ENCODE assay signal across 21 cellular contexts in genomic region chr5:140628711-140629110, GRCh38. TPM values are rescaled to one million over a fixed set of nuclear protein-coding genes. Genes with fewer than 3 reads are reported as not detected.
DNase-seq lines count a peak whose midpoint lies in the region; ATAC-seq, FAIRE-seq and TF ChIP-seq lines count a peak whose summit lies in the region.
"Had no signal": no experiment of that assay in that cellular context is flagged by ENCODE, and none has a peak within 500 bp of the region (broad histone marks: within the 10 kb centered on the region; RNA-seq: fewer than 3 reads in every experiment).

No MANE protein-coding gene starts in this region.

- no peak overlapping the region for H3K9ac ChIP-seq in endothelial cell of umbilical vein (replicated peaks; ENCODE audit: extremely low read depth, insufficient read depth, low read length)

- DNase-seq in EL = peak; percentile 32
- peak; percentile 54 for DNase-seq in M059J (ENCODE audit: low read depth)
- peak; percentile 31 for DNase-seq in endothelial cell of umbilical vein (ENCODE audit: low read depth, low spot score)
- DNase-seq in osteocyte (ENCODE audit: extremely low spot score, unreplicated experiment) = peak; percentile 23
- DNase-seq in activated T-helper 2 cell treated with anti-CD3 and anti-CD28 coated beads, Interferon-gamma antibody, Interleukin-2, Interleukin-4, amounts not matched to agents 10 μg/mL and 5 μg/mL and 100 μg/mL, durations not matched to agents 14 hours and 24 hours and 36 hours (ENCODE audit: low spot score) = no peak
- DNase-seq in activated naive CD4-positive, alpha-beta T cell treated with anti-CD3 and anti-CD28 coated beads, Interleukin-2, amount 50 U/mL, for 72 hours (ENCODE audit: low spot score in 2 of 2) = no peak
- DNase-seq: AML-193, DND-41, NCI-H1105 treated with DMSO at 0.1 percent for 48 hours, NCI-H1694 treated with DMSO at 0.1 percent for 48 hours, NCI-H510A, NCI-H774, RPMI8226, SHP77 treated with DMSO at 0.1 percent for 48 hours, T-helper 1 cell had no signal

- no TSS peak for BruUV-seq in endothelial cell of umbilical vein (replicated peaks; lab: Mats Ljungman, UMichigan)

- H3K4me2 ChIP-seq in endothelial cell of umbilical vein (ENCODE audit: insufficient read depth, low read length) = no peak overlapping the region

- H3K4me1 ChIP-seq in endothelial cell of umbilical vein (ENCODE audit: control insufficient read depth, extremely low read depth, insufficient read depth, low read length) = peaks cover 15% of the 10 kb centered on the region

- TF ChIP-seq POLR2A in endothelial cell of umbilical vein (IDR thresholded peaks at IDR 0.05; ENCODE audit: low read depth, low read length) = no peak

- no peaks in the 10 kb centered on the region for H3K9me3 ChIP-seq in endothelial cell of umbilical vein (replicated peaks; ENCODE audit: control insufficient read depth, insufficient read depth, low read length)

- peak; percentile 82 for FAIRE-seq in endothelial cell of umbilical vein (lab: Jason Lieb, UNC)
- FAIRE-seq: GM12891, GM19239 had no signal

- peaks cover 2 to 3% of the 10 kb centered on the region in 2 experiments for H3K27me3 ChIP-seq in endothelial cell of umbilical vein (ENCODE audit: control insufficient read depth in 2 of 2, insufficient read depth in 2 of 2, low read length in 2 of 2)

- H3K36me3 ChIP-seq in endothelial cell of umbilical vein (ENCODE audit: control insufficient read depth in 2 of 2, extremely low read depth in 1 of 2, insufficient read depth in 2 of 2, low read length in 2 of 2) = no peaks in the 10 kb centered on the region

- H3K79me2 ChIP-seq in endothelial cell of umbilical vein (ENCODE audit: control insufficient read depth, insufficient read depth, low read length) = no peaks in the 10 kb centered on the region

- H3K9me1 ChIP-seq in endothelial cell of umbilical vein (replicated peaks; ENCODE audit: control insufficient read depth, extremely low read depth, insufficient read depth, low read length) = no peaks in the 10 kb centered on the region

- H3K9me3 Mint-ChIP-seq in osteocyte (ENCODE audit: unreplicated experiment) = no peaks in the 10 kb centered on the region
- peaks cover 11% of the 10 kb centered on the region for H3K9me3 Mint-ChIP-seq in activated T-helper 2 cell treated with anti-CD3 and anti-CD28 coated beads, Interferon-gamma antibody, Interleukin-2, Interleukin-4, amounts not matched to agents 10 μg/mL and 5 μg/mL and 100 μg/mL, durations not matched to agents 14 hours and 24 hours and 36 hours
- H3K9me3 Mint-ChIP-seq in activated naive CD4-positive, alpha-beta T cell treated with anti-CD3 and anti-CD28 coated beads, Interleukin-2, amount 50 U/mL, for 72 hours = no peaks in the 10 kb centered on the region

- intact Hi-C loops in endothelial cell of umbilical vein (cut with micrococcal nuclease) = no loop called here
- intact Hi-C loops in activated T-helper 2 cell treated with anti-CD3 and anti-CD28 coated beads, Interferon-gamma antibody, Interleukin-2, Interleukin-4, amounts not matched to agents 10 μg/mL and 5 μg/mL and 100 μg/mL, durations not matched to agents 14 hours and 24 hours and 36 hours (cut with micrococcal nuclease) = no loop called here

- H3K27ac Mint-ChIP-seq in osteocyte (ENCODE audit: unreplicated experiment) = no peak overlapping the region
- H3K27ac Mint-ChIP-seq in activated T-helper 2 cell treated with anti-CD3 and anti-CD28 coated beads, Interferon-gamma antibody, Interleukin-2, Interleukin-4, amounts not matched to agents 10 μg/mL and 5 μg/mL and 100 μg/mL, durations not matched to agents 14 hours and 24 hours and 36 hours = no peak overlapping the region
- no peak overlapping the region for H3K27ac Mint-ChIP-seq in activated naive CD4-positive, alpha-beta T cell treated with anti-CD3 and anti-CD28 coated beads, Interleukin-2, amount 50 U/mL, for 72 hours

- H3K27ac ChIP-seq in endothelial cell of umbilical vein (ENCODE audit: insufficient read depth, low read depth, low read length) = no peak overlapping the region
- H3K27ac ChIP-seq: C4-2B had no signal

- dilution Hi-C loops in endothelial cell of umbilical vein (cut with MboI; ENCODE audit: extremely low pct_ligation_motif_present, low sequenced_read_pairs) = no loop called here

- no peak overlapping the region for H3K4me3 ChIP-seq in endothelial cell of umbilical vein (replicated peaks in 1 of 3; ENCODE audit: insufficient read depth in 1 of 3, low read depth in 1 of 3, low read length in 3 of 3)

- no peaks in the 10 kb centered on the region for H4K20me1 ChIP-seq in endothelial cell of umbilical vein (replicated peaks; ENCODE audit: control insufficient read depth, extremely low read depth, insufficient read depth, low read length)

- H3K4me1 Mint-ChIP-seq in osteocyte (ENCODE audit: unreplicated experiment) = no peaks in the 10 kb centered on the region
- peaks cover 18% of the 10 kb centered on the region for H3K4me1 Mint-ChIP-seq in activated T-helper 2 cell treated with anti-CD3 and anti-CD28 coated beads, Interferon-gamma antibody, Interleukin-2, Interleukin-4, amounts not matched to agents 10 μg/mL and 5 μg/mL and 100 μg/mL, durations not matched to agents 14 hours and 24 hours and 36 hours (ENCODE audit: low read depth)

- H3K27me3 Mint-ChIP-seq in osteocyte (ENCODE audit: unreplicated experiment) = peaks cover 5% of the 10 kb centered on the region
- peaks cover 18% of the 10 kb centered on the region for H3K27me3 Mint-ChIP-seq in activated T-helper 2 cell treated with anti-CD3 and anti-CD28 coated beads, Interferon-gamma antibody, Interleukin-2, Interleukin-4, amounts not matched to agents 10 μg/mL and 5 μg/mL and 100 μg/mL, durations not matched to agents 14 hours and 24 hours and 36 hours (ENCODE audit: low read depth)

- TF ChIP-seq CTCF in endothelial cell of umbilical vein (IDR thresholded peaks at IDR 0.05; ENCODE audit: extremely low read depth in 1 of 2, insufficient read depth in 1 of 2, low read depth in 1 of 2, low read length in 2 of 2) (no peak), osteocyte (IDR thresholded peaks at IDR 0.05) (no peak)

- H3K4me3 Mint-ChIP-seq in osteocyte (ENCODE audit: unreplicated experiment) = no peak overlapping the region
- no peak overlapping the region for H3K4me3 Mint-ChIP-seq in activated T-helper 2 cell treated with anti-CD3 and anti-CD28 coated beads, Interferon-gamma antibody, Interleukin-2, Interleukin-4, amounts not matched to agents 10 μg/mL and 5 μg/mL and 100 μg/mL, durations not matched to agents 14 hours and 24 hours and 36 hours (ENCODE audit: low read depth)

- no peak overlapping the region for H2AFZ ChIP-seq in endothelial cell of umbilical vein (ENCODE audit: low read depth, low read length)

- H3K36me3 Mint-ChIP-seq in osteocyte (ENCODE audit: unreplicated experiment) = no peaks in the 10 kb centered on the region
- no peaks in the 10 kb centered on the region for H3K36me3 Mint-ChIP-seq in activated T-helper 2 cell treated with anti-CD3 and anti-CD28 coated beads, Interferon-gamma antibody, Interleukin-2, Interleukin-4, amounts not matched to agents 10 μg/mL and 5 μg/mL and 100 μg/mL, durations not matched to agents 14 hours and 24 hours and 36 hours (ENCODE audit: low read depth)
- no peaks in the 10 kb centered on the region for H3K36me3 Mint-ChIP-seq in activated naive CD4-positive, alpha-beta T cell treated with anti-CD3 and anti-CD28 coated beads, Interleukin-2, amount 50 U/mL, for 72 hours

- no peak for ATAC-seq in GM21717 (IDR thresholded peaks at IDR 0.05; ENCODE audit: unreplicated experiment)
- ATAC-seq in HG02763 (IDR thresholded peaks at IDR 0.05; ENCODE audit: unreplicated experiment) = no peak
- no peak for ATAC-seq in activated naive CD4-positive, alpha-beta T cell treated with anti-CD3 and anti-CD28 coated beads, Interleukin-2, amount 50 U/mL, for 72 hours

- POLR2A ChIA-PET in endothelial cell of umbilical vein (lab: Charles Lee) = no interaction called here

- CTCF ChIA-PET in endothelial cell of umbilical vein (lab: Charles Lee) = interaction anchor here (1.2 kb wide), 1 partner anchor 39 kb away, joined by 3 read pairs; no protein-coding TSS in a partner anchor

RNA-seq across cellular contexts. Expression of gene CD14, which starts 4.3 kb away (rescaled TPM):
- total RNA-seq in M059J (2014; rRNA removed; shearing (Covaris generic)) = 0.47 TPM in 1 of 2 replicates, not detected in the other
- total RNA-seq in endothelial cell of umbilical vein = 0.33 TPM in 1 of 2 replicates, not detected in the other
- polyA plus RNA-seq in endothelial cell of umbilical vein = 3.7 and 5.1 TPM in 2 replicates
- polyA plus RNA-seq in endothelial cell of umbilical vein (2011; cell fraction: cytosol; rRNA removed) = 0.99 and 1.4 TPM in 2 replicates
- 0.68 and 0.78 TPM in 2 replicates for polyA plus RNA-seq in endothelial cell of umbilical vein (2011; cell fraction: nucleus; rRNA removed)
- polyA plus RNA-seq in endothelial cell of umbilical vein (2012) = 0.72 and 1.0 TPM in 2 replicates
- polyA minus RNA-seq in endothelial cell of umbilical vein = 1.2 and 1.9 TPM in 2 replicates
- polyA minus RNA-seq in endothelial cell of umbilical vein (2011; cell fraction: cytosol; rRNA and poly(A)+ RNA removed) = not detected
- polyA minus RNA-seq in endothelial cell of umbilical vein (2011; cell fraction: nucleus; rRNA and poly(A)+ RNA removed) = 0.72 and 0.87 TPM in 2 replicates
- total RNA-seq in osteocyte = not detected in 2 replicates
- 0.39 TPM in 2 replicates for total RNA-seq in activated T-helper 2 cell treated with anti-CD3 and anti-CD28 coated beads, Interferon-gamma antibody, Interleukin-2, Interleukin-4, amounts not matched to agents 10 μg/mL and 5 μg/mL and 100 μg/mL, durations not matched to agents 14 hours and 24 hours and 36 hours
- 1 to 10 TPM in 1 of 2 donors, under 1 TPM in 1; 0.56 to 1.6 TPM for total RNA-seq in activated naive CD4-positive, alpha-beta T cell treated with anti-CD3 and anti-CD28 coated beads, Interleukin-2, amount 50 U/mL, for 72 hours
- total RNA-seq: H4 had no signal

RNA-seq across cellular contexts. Expression of gene TMCO6, which starts 10.5 kb away (rescaled TPM):
- 15.2 and 32.7 TPM in 2 replicates for total RNA-seq in M059J (2014; rRNA removed; shearing (Covaris generic))
- 14.2 and 23.7 TPM in 2 replicates for total RNA-seq in endothelial cell of umbilical vein
- polyA plus RNA-seq in endothelial cell of umbilical vein = 22.0 and 23.2 TPM in 2 replicates
- 10.2 and 14.9 TPM in 2 replicates for polyA plus RNA-seq in endothelial cell of umbilical vein (2011; cell fraction: cytosol; rRNA removed)
- polyA plus RNA-seq in endothelial cell of umbilical vein (2011; cell fraction: nucleus; rRNA removed) = 78.8 and 91.4 TPM in 2 replicates
- 8.1 and 8.3 TPM in 2 replicates for polyA plus RNA-seq in endothelial cell of umbilical vein (2012)
- 17.0 and 25.3 TPM in 2 replicates for polyA minus RNA-seq in endothelial cell of umbilical vein
- polyA minus RNA-seq in endothelial cell of umbilical vein (2011; cell fraction: cytosol; rRNA and poly(A)+ RNA removed) = 7.7 TPM
- polyA minus RNA-seq in endothelial cell of umbilical vein (2011; cell fraction: nucleus; rRNA and poly(A)+ RNA removed) = 17.9 and 23.7 TPM in 2 replicates
- 10.4 and 10.5 TPM in 2 replicates for total RNA-seq in osteocyte
- total RNA-seq in activated T-helper 2 cell treated with anti-CD3 and anti-CD28 coated beads, Interferon-gamma antibody, Interleukin-2, Interleukin-4, amounts not matched to agents 10 μg/mL and 5 μg/mL and 100 μg/mL, durations not matched to agents 14 hours and 24 hours and 36 hours = 40.2 and 40.7 TPM in 2 replicates
- total RNA-seq in activated naive CD4-positive, alpha-beta T cell treated with anti-CD3 and anti-CD28 coated beads, Interleukin-2, amount 50 U/mL, for 72 hours = 10 to 100 TPM; 28.7 to 30.2 TPM

RNA-seq across cellular contexts. Expression of gene NDUFA2, which starts 18.7 kb away (rescaled TPM):
- total RNA-seq in M059J (2014; rRNA removed; shearing (Covaris generic)) = 87.2 and 106 TPM in 2 replicates
- total RNA-seq in endothelial cell of umbilical vein (56.1 and 63.4 TPM in 2 replicates), osteocyte (44.5 and 50.2 TPM in 2 replicates)
- polyA plus RNA-seq in endothelial cell of umbilical vein = 130 and 131 TPM in 2 replicates
- 131 and 150 TPM in 2 replicates for polyA plus RNA-seq in endothelial cell of umbilical vein (2011; cell fraction: cytosol; rRNA removed)
- 34.3 and 37.4 TPM in 2 replicates for polyA plus RNA-seq in endothelial cell of umbilical vein (2011; cell fraction: nucleus; rRNA removed)
- 78.7 and 84.6 TPM in 2 replicates for polyA plus RNA-seq in endothelial cell of umbilical vein (2012)
- polyA minus RNA-seq in endothelial cell of umbilical vein = 16.3 and 21.8 TPM in 2 replicates
- 25.5 TPM for polyA minus RNA-seq in endothelial cell of umbilical vein (2011; cell fraction: cytosol; rRNA and poly(A)+ RNA removed)
- 5.2 and 8.5 TPM in 2 replicates for polyA minus RNA-seq in endothelial cell of umbilical vein (2011; cell fraction: nucleus; rRNA and poly(A)+ RNA removed)
- 63.0 and 65.6 TPM in 2 replicates for total RNA-seq in activated T-helper 2 cell treated with anti-CD3 and anti-CD28 coated beads, Interferon-gamma antibody, Interleukin-2, Interleukin-4, amounts not matched to agents 10 μg/mL and 5 μg/mL and 100 μg/mL, durations not matched to agents 14 hours and 24 hours and 36 hours
- total RNA-seq in activated naive CD4-positive, alpha-beta T cell treated with anti-CD3 and anti-CD28 coated beads, Interleukin-2, amount 50 U/mL, for 72 hours = 10 to 100 TPM; 68.4 to 71.8 TPM

RNA-seq across cellular contexts. Expression of gene IK, which starts 18.9 kb away (rescaled TPM):
- total RNA-seq in M059J (2014; rRNA removed; shearing (Covaris generic)) = 96.8 and 118 TPM in 2 replicates
- total RNA-seq in endothelial cell of umbilical vein = 78.9 and 90.4 TPM in 2 replicates
- polyA plus RNA-seq in endothelial cell of umbilical vein = 43.4 and 64.0 TPM in 2 replicates
- polyA plus RNA-seq in endothelial cell of umbilical vein (2011; cell fraction: cytosol; rRNA removed) = 85.0 and 98.3 TPM in 2 replicates
- polyA plus RNA-seq in endothelial cell of umbilical vein (2011; cell fraction: nucleus; rRNA removed) = 142 and 167 TPM in 2 replicates
- polyA plus RNA-seq in endothelial cell of umbilical vein (2012) = 78.4 and 116 TPM in 2 replicates
- polyA minus RNA-seq in endothelial cell of umbilical vein = 49.9 and 89.6 TPM in 2 replicates
- polyA minus RNA-seq in endothelial cell of umbilical vein (2011; cell fraction: cytosol; rRNA and poly(A)+ RNA removed) = 36.6 TPM
- 48.3 and 53.0 TPM in 2 replicates for polyA minus RNA-seq in endothelial cell of umbilical vein (2011; cell fraction: nucleus; rRNA and poly(A)+ RNA removed)
- 86.5 and 89.9 TPM in 2 replicates for total RNA-seq in osteocyte
- 111 and 119 TPM in 2 replicates for total RNA-seq in activated T-helper 2 cell treated with anti-CD3 and anti-CD28 coated beads, Interferon-gamma antibody, Interleukin-2, Interleukin-4, amounts not matched to agents 10 μg/mL and 5 μg/mL and 100 μg/mL, durations not matched to agents 14 hours and 24 hours and 36 hours
- total RNA-seq in activated naive CD4-positive, alpha-beta T cell treated with anti-CD3 and anti-CD28 coated beads, Interleukin-2, amount 50 U/mL, for 72 hours = 100 to 1,000 TPM in 1 of 2 donors, 10 to 100 TPM in 1; 87.6 to 108 TPM

RNA-seq across cellular contexts. Expression of gene WDR55, which starts 36.0 kb away (rescaled TPM):
- 11.7 and 26.5 TPM in 2 replicates for total RNA-seq in M059J (2014; rRNA removed; shearing (Covaris generic))
- total RNA-seq in endothelial cell of umbilical vein (24.0 and 25.3 TPM in 2 replicates), osteocyte (28.3 and 28.9 TPM in 2 replicates)
- polyA plus RNA-seq in endothelial cell of umbilical vein = 17.5 and 17.8 TPM in 2 replicates
- polyA plus RNA-seq in endothelial cell of umbilical vein (2011; cell fraction: cytosol; rRNA removed) = 14.2 and 16.6 TPM in 2 replicates
- polyA plus RNA-seq in endothelial cell of umbilical vein (2011; cell fraction: nucleus; rRNA removed) = 32.3 and 36.5 TPM in 2 replicates
- polyA plus RNA-seq in endothelial cell of umbilical vein (2012) = 11.7 and 12.5 TPM in 2 replicates
- polyA minus RNA-seq in endothelial cell of umbilical vein = 19.0 and 20.8 TPM in 2 replicates
- polyA minus RNA-seq in endothelial cell of umbilical vein (2011; cell fraction: cytosol; rRNA and poly(A)+ RNA removed) = 22.9 TPM
- polyA minus RNA-seq in endothelial cell of umbilical vein (2011; cell fraction: nucleus; rRNA and poly(A)+ RNA removed) = 13.2 and 14.4 TPM in 2 replicates
- total RNA-seq in activated T-helper 2 cell treated with anti-CD3 and anti-CD28 coated beads, Interferon-gamma antibody, Interleukin-2, Interleukin-4, amounts not matched to agents 10 μg/mL and 5 μg/mL and 100 μg/mL, durations not matched to agents 14 hours and 24 hours and 36 hours = 39.1 and 40.0 TPM in 2 replicates
- 10 to 100 TPM; 32.5 to 36.3 TPM for total RNA-seq in activated naive CD4-positive, alpha-beta T cell treated with anti-CD3 and anti-CD28 coated beads, Interleukin-2, amount 50 U/mL, for 72 hours

Comparison
In these comparisons a context has a peak if more than half of its experiments do, and no peak if none do; other contexts are left out.
1. DNase-seq: peak in EL (single experiment), M059J (single experiment), endothelial cell of umbilical vein (single experiment) and osteocyte (single experiment); none in activated T-helper 2 cell treated with anti-CD3 and anti-CD28 coated beads, Interferon-gamma antibody, Interleukin-2, Interleukin-4, amounts not matched to agents 10 μg/mL and 5 μg/mL and 100 μg/mL, durations not matched to agents 14 hours and 24 hours and 36 hours (single experiment) and activated naive CD4-positive, alpha-beta T cell treated with anti-CD3 and anti-CD28 coated beads, Interleukin-2, amount 50 U/mL, for 72 hours (0 of 2).